Comparison of ENCODE assay signal across 11 cellular contexts in the genomic region with DNA sequence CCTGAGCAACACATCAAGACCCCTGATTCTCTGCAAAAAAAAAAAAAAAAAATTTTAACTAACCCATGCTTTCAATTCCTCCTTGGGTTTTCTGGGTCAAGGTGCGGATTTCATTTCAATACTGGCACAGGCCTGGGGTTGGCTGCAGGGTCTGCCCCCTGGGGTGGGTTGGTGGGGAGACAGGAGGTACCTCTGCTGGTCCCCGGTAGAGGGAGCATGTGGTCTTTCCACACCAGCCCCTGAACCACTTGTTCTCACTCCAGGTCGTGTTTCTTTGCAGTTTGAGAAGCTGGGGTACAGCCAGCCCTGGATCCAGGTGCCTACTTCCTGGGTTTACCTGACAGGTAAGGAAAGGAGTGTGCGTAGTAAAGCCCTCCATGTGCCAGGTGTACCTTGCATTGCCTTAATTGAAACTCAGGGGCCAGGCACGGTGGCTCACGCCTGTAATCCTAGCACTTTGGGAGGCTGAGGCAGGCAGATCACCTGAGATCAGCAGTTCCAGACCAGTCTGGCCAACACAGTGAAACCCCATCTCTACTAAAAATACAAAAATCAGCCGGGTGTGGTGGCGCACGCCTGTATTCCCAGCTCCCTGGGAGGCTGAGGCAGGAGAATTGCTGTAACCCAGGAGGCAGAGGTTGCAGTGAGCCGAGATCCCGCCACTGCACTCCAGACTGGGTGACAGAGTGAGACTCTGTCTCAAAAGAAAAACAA. TPM values are rescaled to one million over a fixed set of nuclear protein-coding genes. Genes with fewer than 3 reads are reported as not detected.
DNase-seq lines count a peak whose midpoint lies in the region; ATAC-seq and TF ChIP-seq lines count a peak whose summit lies in the region.
"Had no signal": no experiment of that assay in that cellular context is flagged by ENCODE, and none has a peak within 500 bp of the region (broad histone marks: within the 10 kb centered on the region; RNA-seq: fewer than 3 reads in every experiment).

No MANE protein-coding gene starts in this region.

- H3K27me3 Mint-ChIP-seq in H9 (ENCODE audit: low read depth) = peaks cover 10% of the 10 kb centered on the region
- H3K27me3 Mint-ChIP-seq: activated naive CD8-positive, alpha-beta T cell treated with anti-CD3 and anti-CD28 coated beads for 36 hours had no signal

- no peak overlapping the region for H4K8ac ChIP-seq in H9 (replicated peaks; ENCODE audit: insufficient read length, low read depth, low read length)

- no peak overlapping the region for H2BK15ac ChIP-seq in H9 (ENCODE audit: low read depth, low read length)

- no peaks in the 10 kb centered on the region for H3K36me3 ChIP-seq in SU-DHL-6 (ENCODE audit: low read length)
- H3K36me3 ChIP-seq in kidney epithelial cell (ENCODE audit: control insufficient read depth, insufficient read depth, low read length) = no peaks in the 10 kb centered on the region
- H3K36me3 ChIP-seq: upper lobe of right lung had no signal

- no peak overlapping the region for H3K18ac ChIP-seq in H9 (ENCODE audit: insufficient read length, low read depth, low read length)

- no peak overlapping the region for H3K27ac Mint-ChIP-seq in H9
- H3K27ac Mint-ChIP-seq: activated naive CD8-positive, alpha-beta T cell treated with anti-CD3 and anti-CD28 coated beads for 36 hours had no signal

- H4K20me1 ChIP-seq in H9 (ENCODE audit: control insufficient read depth, insufficient read depth, insufficient read length) (no peaks in the 10 kb centered on the region), SU-DHL-6 (ENCODE audit: low read depth, low read length) (no peaks in the 10 kb centered on the region)

- H3K27me3 ChIP-seq in H9 (ENCODE audit: insufficient read depth, low read length) (no peaks in the 10 kb centered on the region), SU-DHL-6 (ENCODE audit: low read length) (no peaks in the 10 kb centered on the region), kidney epithelial cell (ENCODE audit: control insufficient read depth, insufficient read depth, low read length) (no peaks in the 10 kb centered on the region)
- H3K27me3 ChIP-seq: upper lobe of right lung had no signal

- H3T11ph ChIP-seq in H9 (ENCODE audit: low read length) = no peak overlapping the region

- H2BK20ac ChIP-seq in H9 (ENCODE audit: low read depth, low read length, poor library complexity, severe bottlenecking) = no peak overlapping the region

- H3K4me2 ChIP-seq in H9 (ENCODE audit: insufficient read depth, insufficient read length, low read length) = no peak overlapping the region
- no peak overlapping the region for H3K4me2 ChIP-seq in SU-DHL-6 (ENCODE audit: low read depth, low read length, poor library complexity, severe bottlenecking)

- no peaks in the 10 kb centered on the region for H3K9me3 Mint-ChIP-seq in H9
- H3K9me3 Mint-ChIP-seq: activated naive CD8-positive, alpha-beta T cell treated with anti-CD3 and anti-CD28 coated beads for 36 hours had no signal

- no peak overlapping the region for H3K27ac ChIP-seq in H9 (ENCODE audit: insufficient read length, low read depth, low read length)
- H3K27ac ChIP-seq in SU-DHL-6 (ENCODE audit: low read depth, low read length) = no peak overlapping the region
- H3K27ac ChIP-seq: upper lobe of right lung had no signal

- no peak overlapping the region for H2AK5ac ChIP-seq in H9 (ENCODE audit: insufficient read length, low read length)

- H3K9ac ChIP-seq in H9 (ENCODE audit: extremely low read depth, insufficient read length, low read length) = no peak overlapping the region
- H3K9ac ChIP-seq in SU-DHL-6 (ENCODE audit: low read length) = no peak overlapping the region

- H2BK5ac ChIP-seq in H9 (ENCODE audit: insufficient read length, low read length) = no peak overlapping the region

- H3K4ac ChIP-seq in H9 (ENCODE audit: low read depth, low read length) = no peak overlapping the region

- no peak overlapping the region for H3K56ac ChIP-seq in H9 (ENCODE audit: insufficient read length, low read depth, low read length)

- no peaks in the 10 kb centered on the region for H3K23me2 ChIP-seq in H9 (ENCODE audit: insufficient read length, low read depth, low read length, poor library complexity, severe bottlenecking)

- no peak overlapping the region for H3K4me3 ChIP-seq in SU-DHL-6 (ENCODE audit: insufficient read depth, low read length, poor library complexity, severe bottlenecking)
- H3K4me3 ChIP-seq in kidney epithelial cell (ENCODE audit: low read depth, low read length) = no peak overlapping the region
- H3K4me3 ChIP-seq: upper lobe of right lung had no signal

- peaks cover 10 to 16% of the 10 kb centered on the region in 2 experiments for H3K4me1 Mint-ChIP-seq in H9

- TF ChIP-seq CTCF in H9 (conservative IDR thresholded peaks at IDR 0.05) (peak; percentile 60), SU-DHL-6 (IDR thresholded peaks at IDR 0.05; ENCODE audit: insufficient read depth, low read length, poor library complexity, severe bottlenecking) (peak; percentile 30), kidney epithelial cell (IDR thresholded peaks at IDR 0.05; ENCODE audit: insufficient read depth, low read length, poor library complexity, severe bottlenecking) (peak; percentile 29)

- no peak for ATAC-seq in HG02798 (IDR thresholded peaks at IDR 0.05; ENCODE audit: poor library complexity, unreplicated experiment)
- ATAC-seq: upper lobe of right lung had no signal

- no peak overlapping the region for H2AFZ ChIP-seq in H9 (ENCODE audit: low read length)
- H2AFZ ChIP-seq in SU-DHL-6 (ENCODE audit: low read depth, low read length, severe bottlenecking) = no peak overlapping the region

- H3K36me3 Mint-ChIP-seq in H9 (ENCODE audit: insufficient read depth in 1 of 3, low read depth in 3 of 3) = no peaks in the 10 kb centered on the region
- H3K36me3 Mint-ChIP-seq: activated naive CD8-positive, alpha-beta T cell treated with anti-CD3 and anti-CD28 coated beads for 36 hours had no signal

- no peak overlapping the region for H3K4me3 Mint-ChIP-seq in H9
- H3K4me3 Mint-ChIP-seq: activated naive CD8-positive, alpha-beta T cell treated with anti-CD3 and anti-CD28 coated beads for 36 hours had no signal

- no peak overlapping the region for H2BK12ac ChIP-seq in H9 (ENCODE audit: insufficient read length, low read depth, low read length)

- H3K79me2 ChIP-seq in H9 (ENCODE audit: insufficient read depth, low read length) (no peaks in the 10 kb centered on the region), SU-DHL-6 (ENCODE audit: insufficient read depth, low read length) (no peaks in the 10 kb centered on the region)

- H4K91ac ChIP-seq in H9 (ENCODE audit: insufficient read length, low read depth, low read length) = no peak overlapping the region

- peak in 2 of 3 experiments; percentile 3 to 6 for DNase-seq in NCI-H1417 (lab: John Stamatoyannopoulos, UW)
- no peak for DNase-seq in NCI-H1417 treated with DMSO at 0.1 percent for 48 hours (lab: John Stamatoyannopoulos, UW)
- peak; percentile 61 for DNase-seq in H9
- no peak for DNase-seq in kidney epithelial cell (ENCODE audit: low read depth)
- DNase-seq in glomerular visceral epithelial cell (ENCODE audit: extremely low spot score) = no peak
- DNase-seq in stimulated activated naive CD4-positive, alpha-beta T cell treated with Interleukin-2 at 50 U/mL for 16 hours (lab: John Stamatoyannopoulos, UW) = no peak
- DNase-seq: activated CD4-positive, alpha-beta T cell treated with anti-CD3 and anti-CD28 coated beads for 48 hours; activated naive CD8-positive, alpha-beta T cell treated with anti-CD3 and anti-CD28 coated beads for 36 hours; upper lobe of right lung had no signal

- no peaks in the 10 kb centered on the region for H3K9me2 ChIP-seq in SU-DHL-6 (replicated peaks; ENCODE audit: insufficient read depth, low read length)

- H3K4me1 ChIP-seq in H9 (ENCODE audit: insufficient read depth, low read length) = no peaks in the 10 kb centered on the region

- no peak overlapping the region for H3K23ac ChIP-seq in H9 (ENCODE audit: insufficient read length, low read depth, low read length)

- H3F3A ChIP-seq in SU-DHL-6 (ENCODE audit: insufficient read depth) = no peaks in the 10 kb centered on the region

- no peaks in the 10 kb centered on the region for H3K79me1 ChIP-seq in H9 (ENCODE audit: insufficient read depth, low read depth, low read length, poor library complexity, severe bottlenecking)

- no peak overlapping the region for H2BK120ac ChIP-seq in H9 (ENCODE audit: low read depth, low read length, poor library complexity, severe bottlenecking)

- no peaks in the 10 kb centered on the region for H3K9me3 ChIP-seq in H9 (ENCODE audit: control insufficient read depth, low read depth, low read length)
- H3K9me3 ChIP-seq in SU-DHL-6 (ENCODE audit: insufficient read depth, low read length) = no peaks in the 10 kb centered on the region
- H3K9me3 ChIP-seq: upper lobe of right lung had no signal

- H4K5ac ChIP-seq in H9 (ENCODE audit: insufficient read length, low read depth, low read length) = no peak overlapping the region

- H3K14ac ChIP-seq in H9 (ENCODE audit: insufficient read depth, low read length) = no peak overlapping the region

- no CpG with 5 or more reads among the region's 11 CpGs for WGBS in H9 (ENCODE audit: extremely low coverage, insufficient read length, low lambda C conversion rate)

RNA-seq across cellular contexts. Expression of gene SDR42E2, which starts 21.8 kb away (rescaled TPM):
- total RNA-seq in H9 (2021) (0.09 TPM in 1 of 2 replicates, not detected in the other), kidney epithelial cell (not detected in 2 replicates)
- total RNA-seq: activated naive CD8-positive, alpha-beta T cell treated with anti-CD3 and anti-CD28 coated beads for 36 hours had no signal

RNA-seq across cellular contexts. Expression of gene EEF2K, which starts 22.0 kb away (rescaled TPM):
- total RNA-seq in H9 (2021) (19.6 and 20.7 TPM in 2 replicates), kidney epithelial cell (6.8 and 12.3 TPM in 2 replicates)

Comparison
In these comparisons a context has a peak if more than half of its experiments do, and no peak if none do; other contexts are left out.
1. DNase-seq: peak in NCI-H1417 (2 of 3) and H9 (single experiment); none in NCI-H1417 treated with DMSO at 0.1 percent for 48 hours (single experiment), kidney epithelial cell (single experiment), glomerular visceral epithelial cell (single experiment) and stimulated activated naive CD4-positive, alpha-beta T cell treated with Interleukin-2 at 50 U/mL for 16 hours (single experiment).
2. Peak in every context shown above with its lines, with median percentiles within 50 percentile points of each other: CTCF ChIP-seq.